18 cellular contexts compared by ENCODE assay signal in genomic region chr14:100084591-100084990, GRCh38. TPM values are rescaled to one million over a fixed set of nuclear protein-coding genes. Genes with fewer than 3 reads are reported as not detected.
DNase-seq lines count a peak whose midpoint lies in the region; ATAC-seq and TF ChIP-seq lines count a peak whose summit lies in the region.
"Had no signal": no experiment of that assay in that cellular context is flagged by ENCODE, and none has a peak within 500 bp of the region (broad histone marks: within the 10 kb centered on the region; RNA-seq: fewer than 3 reads in every experiment).

No MANE protein-coding gene starts in this region.

- DNase-seq in activated CD4-positive, alpha-beta T cell treated with anti-CD3 and anti-CD28 coated beads for 36 hours: peak; percentile 23
- no peak for DNase-seq in activated CD4-positive, alpha-beta T cell treated with anti-CD3 and anti-CD28 coated beads, Interleukin-2, amount 50 U/mL, for 4 hours
- no peak for DNase-seq in CD4-positive, alpha-beta memory T cell
- DNase-seq in activated T-helper 1 cell treated with anti-CD3 and anti-CD28 coated beads, Interleukin-12 subunit alpha, Interleukin-12 subunit beta, Interleukin-2, Interleukin-4 antibody, amounts not matched to agents 30 ng/mL and 10 ng/mL and 1 ng/mL, durations not matched to agents 14 hours and 24 hours and 36 hours (ENCODE audit: low spot score): no peak
- DNase-seq in mesothelial cell of epicardium (ENCODE audit: low spot score in 2 of 2, unreplicated experiment in 2 of 2) (no peak), NCI-H2171 (lab: John Stamatoyannopoulos, UW) (no peak), upper lobe of right lung (no peak)
- DNase-seq: 8988T; activated CD4-positive, alpha-beta T cell treated with anti-CD3 and anti-CD28 coated beads for 4 hours; body of pancreas; GOT3; heart left ventricle; NCI-H1105; NCI-H510A; pancreas; RPMI8226; sigmoid colon had no signal

- H3K4me3 ChIP-seq in CD4-positive, alpha-beta memory T cell (ENCODE audit: low read length in 2 of 2): peak overlapping the region in 1 of 2 donors; percentile 3
- H3K4me3 ChIP-seq in upper lobe of right lung: no peak overlapping the region
- H3K4me3 ChIP-seq: body of pancreas, heart left ventricle, pancreas, sigmoid colon had no signal

- H3K4me1 Mint-ChIP-seq in activated CD4-positive, alpha-beta T cell treated with anti-CD3 and anti-CD28 coated beads for 36 hours: peaks cover 95% of the 10 kb centered on the region
- H3K4me1 Mint-ChIP-seq in CD4-positive, alpha-beta memory T cell: peaks cover 73 to 100% (median 85%) of the 10 kb centered on the region in 4 donors
- H3K4me1 Mint-ChIP-seq in activated T-helper 1 cell treated with anti-CD3 and anti-CD28 coated beads, Interleukin-12 subunit alpha, Interleukin-12 subunit beta, Interleukin-2, Interleukin-4 antibody, amounts not matched to agents 30 ng/mL and 10 ng/mL and 1 ng/mL, durations not matched to agents 14 hours and 24 hours and 36 hours (ENCODE audit: low read depth): peaks cover 94% of the 10 kb centered on the region
- H3K4me1 Mint-ChIP-seq in mesothelial cell of epicardium: peaks cover 33% of the 10 kb centered on the region

- H3K4me3 Mint-ChIP-seq in activated CD4-positive, alpha-beta T cell treated with anti-CD3 and anti-CD28 coated beads for 36 hours: peak overlapping the region; percentile 62
- peak overlapping the region; percentile 41 to 95 (median 88) for H3K4me3 Mint-ChIP-seq in CD4-positive, alpha-beta memory T cell
- peak overlapping the region; percentile 28 for H3K4me3 Mint-ChIP-seq in activated T-helper 1 cell treated with anti-CD3 and anti-CD28 coated beads, Interleukin-12 subunit alpha, Interleukin-12 subunit beta, Interleukin-2, Interleukin-4 antibody, amounts not matched to agents 30 ng/mL and 10 ng/mL and 1 ng/mL, durations not matched to agents 14 hours and 24 hours and 36 hours
- H3K4me3 Mint-ChIP-seq in mesothelial cell of epicardium: no peak overlapping the region

- H3K27ac Mint-ChIP-seq in activated CD4-positive, alpha-beta T cell treated with anti-CD3 and anti-CD28 coated beads for 36 hours: peak overlapping the region; percentile 94
- peak overlapping the region; percentile 87 to 96 (median 95) for H3K27ac Mint-ChIP-seq in CD4-positive, alpha-beta memory T cell
- H3K27ac Mint-ChIP-seq in activated T-helper 1 cell treated with anti-CD3 and anti-CD28 coated beads, Interleukin-12 subunit alpha, Interleukin-12 subunit beta, Interleukin-2, Interleukin-4 antibody, amounts not matched to agents 30 ng/mL and 10 ng/mL and 1 ng/mL, durations not matched to agents 14 hours and 24 hours and 36 hours: peak overlapping the region; percentile 97
- H3K27ac Mint-ChIP-seq in mesothelial cell of epicardium: peak overlapping the region; percentile 76

- no peaks in the 10 kb centered on the region for H3K27me3 Mint-ChIP-seq in activated CD4-positive, alpha-beta T cell treated with anti-CD3 and anti-CD28 coated beads for 36 hours
- no peaks in the 10 kb centered on the region for H3K27me3 Mint-ChIP-seq in CD4-positive, alpha-beta memory T cell
- no peaks in the 10 kb centered on the region for H3K27me3 Mint-ChIP-seq in activated T-helper 1 cell treated with anti-CD3 and anti-CD28 coated beads, Interleukin-12 subunit alpha, Interleukin-12 subunit beta, Interleukin-2, Interleukin-4 antibody, amounts not matched to agents 30 ng/mL and 10 ng/mL and 1 ng/mL, durations not matched to agents 14 hours and 24 hours and 36 hours (ENCODE audit: insufficient read depth)
- H3K27me3 Mint-ChIP-seq in mesothelial cell of epicardium (ENCODE audit: low read depth): no peaks in the 10 kb centered on the region

- peaks cover 100% of the 10 kb centered on the region for H3K4me1 ChIP-seq in CD4-positive, alpha-beta memory T cell (ENCODE audit: insufficient read depth, low read length)
- H3K4me1 ChIP-seq in upper lobe of right lung: peaks cover 11% of the 10 kb centered on the region
- H3K4me1 ChIP-seq: body of pancreas, pancreas had no signal

- H3K9me3 ChIP-seq in CD4-positive, alpha-beta memory T cell (ENCODE audit: control insufficient read depth in 1 of 2, low read length in 2 of 2): no peaks in the 10 kb centered on the region
- H3K9me3 ChIP-seq in upper lobe of right lung: no peaks in the 10 kb centered on the region
- H3K9me3 ChIP-seq: body of pancreas, heart left ventricle, pancreas, sigmoid colon had no signal

- no peak for ATAC-seq in activated CD4-positive, alpha-beta T cell treated with anti-CD3 and anti-CD28 coated beads for 36 hours
- no peak for ATAC-seq in upper lobe of right lung
- no peak for ATAC-seq in GM19328 (IDR thresholded peaks at IDR 0.05; ENCODE audit: unreplicated experiment)
- ATAC-seq: body of pancreas, heart left ventricle, pancreas had no signal

- peak overlapping the region; percentile 70 for H3K27ac ChIP-seq in CD4-positive, alpha-beta memory T cell (ENCODE audit: low read depth, low read length)
- H3K27ac ChIP-seq in upper lobe of right lung: no peak overlapping the region
- H3K27ac ChIP-seq: body of pancreas, heart left ventricle, pancreas had no signal

- POLR2A ChIA-PET in activated CD4-positive, alpha-beta T cell treated with anti-CD3 and anti-CD28 coated beads for 36 hours (lab: Charles Lee): interaction anchor here (0.7 to 2.3 kb wide), 3 partner anchors 16 to 180 kb away, joined by 6 to 9 read pairs (median 6); no protein-coding TSS in a partner anchor
- POLR2A ChIA-PET in CD4-positive, alpha-beta memory T cell (lab: Charles Lee; ENCODE audit: partially characterized antibody): interaction anchor here (1.1 to 18.4 kb wide), 4 partner anchors 7 to 17 kb away, joined by 3 to 1011 read pairs (median 206); partner anchors contain the start of gene EVL

- TF ChIP-seq CTCF in mesothelial cell of epicardium (IDR thresholded peaks at IDR 0.05; ENCODE audit: unreplicated experiment) (no peak), upper lobe of right lung (IDR thresholded peaks at IDR 0.05) (no peak)

- H3K36me3 ChIP-seq in CD4-positive, alpha-beta memory T cell (ENCODE audit: insufficient read depth, low read length): peaks cover 64% of the 10 kb centered on the region
- peaks cover 44% of the 10 kb centered on the region for H3K36me3 ChIP-seq in upper lobe of right lung
- H3K36me3 ChIP-seq: pancreas had no signal

- CTCF ChIA-PET in activated CD4-positive, alpha-beta T cell treated with anti-CD3 and anti-CD28 coated beads for 36 hours (lab: Charles Lee): interaction anchor here (0.7 to 10.6 kb wide), 4 partner anchors 11 to 83 kb away, joined by 4 to 231 read pairs (median 159); partner anchors contain the start of gene EVL
- CTCF ChIA-PET in CD4-positive, alpha-beta memory T cell (lab: Charles Lee; ENCODE audit: partially characterized antibody): interaction anchor here (1.4 to 49.4 kb wide), 5 partner anchors 7 to 140 kb away, joined by 3 to 1350 read pairs (median 79); partner anchors contain the start of gene EVL

- H3K27me3 ChIP-seq in CD4-positive, alpha-beta memory T cell (ENCODE audit: insufficient read depth, low read length): no peaks in the 10 kb centered on the region
- no peaks in the 10 kb centered on the region for H3K27me3 ChIP-seq in upper lobe of right lung
- H3K27me3 ChIP-seq: body of pancreas, heart left ventricle, pancreas, sigmoid colon had no signal

- intact Hi-C loops in activated CD4-positive, alpha-beta T cell treated with anti-CD3 and anti-CD28 coated beads for 36 hours (cut with DNase I, micrococcal nuclease): no loop called here
- intact Hi-C loops in CD4-positive, alpha-beta memory T cell (cut with micrococcal nuclease): no loop called here
- intact Hi-C loops in activated T-helper 1 cell treated with anti-CD3 and anti-CD28 coated beads, Interleukin-12 subunit alpha, Interleukin-12 subunit beta, Interleukin-2, Interleukin-4 antibody, amounts not matched to agents 30 ng/mL and 10 ng/mL and 1 ng/mL, durations not matched to agents 14 hours and 24 hours and 36 hours (cut with micrococcal nuclease): no loop called here
- intact Hi-C loops in upper lobe of right lung (cut with DNase I): no loop called here

- H3K36me3 Mint-ChIP-seq in activated CD4-positive, alpha-beta T cell treated with anti-CD3 and anti-CD28 coated beads for 36 hours (ENCODE audit: low read depth): peaks cover 64% of the 10 kb centered on the region
- H3K36me3 Mint-ChIP-seq in CD4-positive, alpha-beta memory T cell: peaks cover 60 to 90% of the 10 kb centered on the region in 2 donors
- peaks cover 59% of the 10 kb centered on the region for H3K36me3 Mint-ChIP-seq in activated T-helper 1 cell treated with anti-CD3 and anti-CD28 coated beads, Interleukin-12 subunit alpha, Interleukin-12 subunit beta, Interleukin-2, Interleukin-4 antibody, amounts not matched to agents 30 ng/mL and 10 ng/mL and 1 ng/mL, durations not matched to agents 14 hours and 24 hours and 36 hours (ENCODE audit: low read depth)
- H3K36me3 Mint-ChIP-seq in mesothelial cell of epicardium: peaks cover 36% of the 10 kb centered on the region

- H3K9me3 Mint-ChIP-seq in activated CD4-positive, alpha-beta T cell treated with anti-CD3 and anti-CD28 coated beads for 36 hours (ENCODE audit: low read depth): peaks cover 3% of the 10 kb centered on the region
- no peaks in the 10 kb centered on the region for H3K9me3 Mint-ChIP-seq in CD4-positive, alpha-beta memory T cell
- H3K9me3 Mint-ChIP-seq in activated T-helper 1 cell treated with anti-CD3 and anti-CD28 coated beads, Interleukin-12 subunit alpha, Interleukin-12 subunit beta, Interleukin-2, Interleukin-4 antibody, amounts not matched to agents 30 ng/mL and 10 ng/mL and 1 ng/mL, durations not matched to agents 14 hours and 24 hours and 36 hours: no peaks in the 10 kb centered on the region
- H3K9me3 Mint-ChIP-seq in mesothelial cell of epicardium: peaks cover 7% of the 10 kb centered on the region

RNA-seq across cellular contexts. Expression of gene EVL, which starts 19.4 kb away (rescaled TPM):
- 100 to 1,000 TPM; 249 to 378 TPM for total RNA-seq in activated CD4-positive, alpha-beta T cell treated with anti-CD3 and anti-CD28 coated beads for 36 hours
- 1,000 to 10,000 TPM; 1,287 to 1,352 TPM for total RNA-seq in CD4-positive, alpha-beta memory T cell
- polyA plus RNA-seq in CD4-positive, alpha-beta memory T cell: 100 to 1,000 TPM in 1 of 2 donors, 10 to 100 TPM in 1; 81.8 to 147 TPM
- total RNA-seq in activated T-helper 1 cell treated with anti-CD3 and anti-CD28 coated beads, Interleukin-12 subunit alpha, Interleukin-12 subunit beta, Interleukin-2, Interleukin-4 antibody, amounts not matched to agents 30 ng/mL and 10 ng/mL and 1 ng/mL, durations not matched to agents 14 hours and 24 hours and 36 hours: 290 and 309 TPM in 2 replicates
- total RNA-seq in mesothelial cell of epicardium (244 to 250 TPM (median 244 TPM) in 3 replicates), upper lobe of right lung (206 TPM)
